21 cellular contexts compared by ENCODE assay signal in the genomic region with DNA sequence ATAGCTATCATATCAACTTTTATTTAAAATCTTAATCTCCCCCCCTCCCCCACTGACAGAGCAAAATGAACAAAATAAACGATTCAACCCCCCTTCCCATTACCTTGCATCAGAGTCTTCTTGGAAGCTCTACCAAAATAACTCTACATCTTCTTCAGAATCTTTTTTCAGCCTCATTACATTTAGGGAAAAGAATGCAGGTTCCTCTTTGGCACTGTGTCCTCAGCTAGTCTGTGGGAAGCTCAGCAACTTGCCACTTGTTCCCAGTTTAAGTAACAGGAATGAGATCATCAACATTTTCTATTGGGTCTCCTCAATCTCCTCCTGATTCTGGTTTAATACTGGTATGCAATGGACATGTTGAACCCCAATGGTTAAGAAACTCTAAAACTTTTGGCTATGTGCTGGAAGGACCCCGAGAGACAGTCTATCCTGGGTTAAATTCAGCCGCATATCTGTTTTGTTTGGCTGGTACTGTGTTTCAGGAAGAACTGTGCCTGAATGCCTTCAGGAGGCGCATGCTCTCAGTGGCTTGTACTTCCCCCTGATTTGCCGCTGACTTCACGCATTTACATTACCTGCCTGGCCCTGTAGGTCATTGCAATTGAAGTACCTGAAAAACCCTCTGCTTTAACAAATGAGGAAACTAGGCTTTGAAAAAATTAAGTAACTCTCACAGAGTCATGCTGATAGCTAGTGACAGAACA.
DNase-seq lines count a peak whose midpoint lies in the region; ATAC-seq and TF ChIP-seq lines count a peak whose summit lies in the region.
"Had no signal": no experiment of that assay in that cellular context is flagged by ENCODE, and none has a peak within 500 bp of the region (broad histone marks: within the 10 kb centered on the region; RNA-seq: fewer than 3 reads in every experiment).

No MANE protein-coding gene starts in this region.

- no peak overlapping the region for H4K8ac ChIP-seq in IMR-90 (ENCODE audit: low read depth in 2 of 2, low read length in 2 of 2)

- H3K79me1 ChIP-seq in IMR-90 (ENCODE audit: low read depth in 1 of 2, low read length in 2 of 2): no peaks in the 10 kb centered on the region

- H3K4ac ChIP-seq in IMR-90 (ENCODE audit: low read depth, low read length): no peak overlapping the region

- dilution Hi-C loops in IMR-90 (cut with HindIII; ENCODE audit: low sequenced_read_pairs, unreplicated experiment): no loop called here

- H3K4me1 ChIP-seq in IMR-90 (ENCODE audit: control insufficient read depth, insufficient read depth, low read length) (peaks cover 1% of the 10 kb centered on the region; the same call in 1 of the 2 replicates), left lung (no peaks in the 10 kb centered on the region)
- H3K4me1 ChIP-seq: adrenal gland had no signal

- in situ Hi-C loops in IMR-90 (cut with MboI; ENCODE audit: low sequenced_read_pairs): no loop called here

- CTCF ChIA-PET in BJ (lab: Yijun Ruan, JAX) (interaction anchor here (1.1 kb wide), 1 partner anchor 10 kb away, joined by 3 read pairs; no protein-coding TSS in a partner anchor), IMR-90 (lab: Yijun Ruan, JAX) (interaction anchor here (1.0 kb wide), 1 partner anchor 24 kb away, joined by 3 read pairs; no protein-coding TSS in a partner anchor)

- TF ChIP-seq POLR2A in IMR-90 (IDR thresholded peaks at IDR 0.05; ENCODE audit: low read depth, low read length): no peak

- H2BK20ac ChIP-seq in IMR-90 (ENCODE audit: low read depth, low read length): no peak overlapping the region

- no peak overlapping the region for H4K91ac ChIP-seq in IMR-90 (ENCODE audit: insufficient read depth, low read depth, low read length)

- no peak overlapping the region for H2AK5ac ChIP-seq in IMR-90 (ENCODE audit: low read depth, low read length)

- H2BK120ac ChIP-seq in IMR-90 (ENCODE audit: low read depth, low read length): no peak overlapping the region

- H3K27ac Mint-ChIP-seq in activated T-helper 2 cell treated with anti-CD3 and anti-CD28 coated beads, Interferon-gamma antibody, Interleukin-2, Interleukin-4, amounts not matched to agents 10 μg/mL and 5 μg/mL and 100 μg/mL, durations not matched to agents 14 hours and 24 hours and 36 hours: no peak overlapping the region
- H3K27ac Mint-ChIP-seq: effector memory CD8-positive, alpha-beta T cell had no signal

- 100% methylated on average over 1 of the region's 6 CpGs; no CpG with 5 or more reads in 1 of the 2 experiments for WGBS in IMR-90 (ENCODE audit: extremely low coverage in 2 of 2, insufficient read length in 1 of 2), 2 experiments

- intact Hi-C loops in IMR-90 (cut with micrococcal nuclease) (no loop called here), left lung (cut with DNase I) (no loop called here)
- intact Hi-C loops in activated T-helper 2 cell treated with anti-CD3 and anti-CD28 coated beads, Interferon-gamma antibody, Interleukin-2, Interleukin-4, amounts not matched to agents 10 μg/mL and 5 μg/mL and 100 μg/mL, durations not matched to agents 14 hours and 24 hours and 36 hours (cut with micrococcal nuclease): no loop called here

- H2AFZ ChIP-seq in IMR-90 (replicated peaks; ENCODE audit: low read length, poor library complexity): no peak overlapping the region

- H3K9me3 Mint-ChIP-seq in activated T-helper 2 cell treated with anti-CD3 and anti-CD28 coated beads, Interferon-gamma antibody, Interleukin-2, Interleukin-4, amounts not matched to agents 10 μg/mL and 5 μg/mL and 100 μg/mL, durations not matched to agents 14 hours and 24 hours and 36 hours: peaks cover 4% of the 10 kb centered on the region
- H3K9me3 Mint-ChIP-seq: effector memory CD8-positive, alpha-beta T cell had no signal

- no peak overlapping the region for H3K4me3 ChIP-seq in BJ (ENCODE audit: low read depth, low read length)
- H3K4me3 ChIP-seq in IMR-90 (ENCODE audit: insufficient read depth, low read depth, low read length): no peak overlapping the region
- no peak overlapping the region for H3K4me3 ChIP-seq in fibroblast of pulmonary artery (replicated peaks; ENCODE audit: low read depth, low read length)
- H3K4me3 ChIP-seq in left lung: no peak overlapping the region
- H3K4me3 ChIP-seq: adrenal gland, psoas muscle had no signal

- H3K4me2 ChIP-seq in IMR-90 (ENCODE audit: low read depth, low read length): no peak overlapping the region

- no peak overlapping the region for H3K14ac ChIP-seq in IMR-90 (replicated peaks; ENCODE audit: low read depth, low read length)

- H3K9me3 ChIP-seq in IMR-90 (ENCODE audit: control insufficient read depth, insufficient read depth, low read length): no peaks in the 10 kb centered on the region
- H3K9me3 ChIP-seq in left lung: no peaks in the 10 kb centered on the region
- H3K9me3 ChIP-seq: adrenal gland, psoas muscle had no signal

- H3K18ac ChIP-seq in IMR-90 (ENCODE audit: low read depth, low read length): no peak overlapping the region

- H2BK15ac ChIP-seq in IMR-90 (ENCODE audit: low read depth, low read length): no peak overlapping the region

- H3K4me1 Mint-ChIP-seq in activated T-helper 2 cell treated with anti-CD3 and anti-CD28 coated beads, Interferon-gamma antibody, Interleukin-2, Interleukin-4, amounts not matched to agents 10 μg/mL and 5 μg/mL and 100 μg/mL, durations not matched to agents 14 hours and 24 hours and 36 hours (ENCODE audit: low read depth): no peaks in the 10 kb centered on the region

- no peak overlapping the region for H4K5ac ChIP-seq in IMR-90 (ENCODE audit: low read depth, low read length)

- TF ChIP-seq CTCF in BJ (IDR thresholded peaks at IDR 0.05; ENCODE audit: insufficient read depth, low read depth, low read length) (no peak), IMR-90 (conservative IDR thresholded peaks at IDR 0.05; ENCODE audit: low read depth, low read length) (no peak), fibroblast of pulmonary artery (IDR thresholded peaks at IDR 0.05; ENCODE audit: low read length, missing control alignments) (no peak), left lung (IDR thresholded peaks at IDR 0.05) (no peak)

- no peaks in the 10 kb centered on the region for H3K9me1 ChIP-seq in IMR-90 (ENCODE audit: insufficient read depth, low read length)

- POLR2A ChIA-PET in BJ (lab: Charles Lee): interaction anchor here (0.7 kb wide), 1 partner anchor 1020 kb away, joined by 3 read pairs; no protein-coding TSS in a partner anchor
- POLR2A ChIA-PET in IMR-90 (lab: Charles Lee; ENCODE audit: unreplicated experiment): no interaction called here

- H3K56ac ChIP-seq in IMR-90 (ENCODE audit: extremely low read depth, insufficient read depth, low read length): no peak overlapping the region

- no peak overlapping the region for H3K23ac ChIP-seq in IMR-90 (ENCODE audit: low read depth, low read length)

- TF ChIP-seq RAD21 in IMR-90 (IDR thresholded peaks at IDR 0.05; ENCODE audit: low read length): no peak

- BruUV-seq in IMR-90 (replicated peaks; lab: Mats Ljungman, UMichigan): no TSS peak

- no peak overlapping the region for H3K9ac ChIP-seq in IMR-90 (ENCODE audit: low read depth, low read length)

- H3K36me3 Mint-ChIP-seq in activated T-helper 2 cell treated with anti-CD3 and anti-CD28 coated beads, Interferon-gamma antibody, Interleukin-2, Interleukin-4, amounts not matched to agents 10 μg/mL and 5 μg/mL and 100 μg/mL, durations not matched to agents 14 hours and 24 hours and 36 hours (ENCODE audit: low read depth): no peaks in the 10 kb centered on the region

- H3K4me3 Mint-ChIP-seq in activated T-helper 2 cell treated with anti-CD3 and anti-CD28 coated beads, Interferon-gamma antibody, Interleukin-2, Interleukin-4, amounts not matched to agents 10 μg/mL and 5 μg/mL and 100 μg/mL, durations not matched to agents 14 hours and 24 hours and 36 hours (ENCODE audit: low read depth): no peak overlapping the region
- H3K4me3 Mint-ChIP-seq: effector memory CD8-positive, alpha-beta T cell had no signal

- H3K36me3 ChIP-seq in BJ (ENCODE audit: control insufficient read depth, insufficient read depth, low read length): no peaks in the 10 kb centered on the region
- H3K36me3 ChIP-seq in IMR-90 (ENCODE audit: control insufficient read depth, insufficient read depth, low read length): no peaks in the 10 kb centered on the region
- no peaks in the 10 kb centered on the region for H3K36me3 ChIP-seq in left lung
- H3K36me3 ChIP-seq: adrenal gland had no signal

- no peak overlapping the region for H3K27ac ChIP-seq in IMR-90 (ENCODE audit: insufficient read depth, low read length)
- no peak overlapping the region for H3K27ac ChIP-seq in left lung
- H3K27ac ChIP-seq: adrenal gland, psoas muscle had no signal

- peak; percentile 65 for DNase-seq in BJ (ENCODE audit: low read depth)
- DNase-seq in IMR-90: peak; percentile 73
- peak; percentile 19 for DNase-seq in fibroblast of pulmonary artery (ENCODE audit: low read depth)
- DNase-seq in left lung: no peak
- DNase-seq in stimulated activated CD4-positive, alpha-beta T cell treated with anti-CD3 and anti-CD28 coated beads, Interleukin-4, amount 100 ng/mL, for 4 hours: no peak
- no peak for DNase-seq in T-helper 2 cell
- no peak for DNase-seq in NCI-H748 (lab: John Stamatoyannopoulos, UW; ENCODE audit: unreplicated experiment)
- DNase-seq in activated T-helper 2 cell treated with anti-CD3 and anti-CD28 coated beads, Interferon-gamma antibody, Interleukin-2, Interleukin-4, amounts not matched to agents 10 μg/mL and 5 μg/mL and 100 μg/mL, durations not matched to agents 14 hours and 24 hours and 36 hours (ENCODE audit: low spot score): no peak
- DNase-seq: activated CD4-positive, alpha-beta T cell treated with anti-CD3 and anti-CD28 coated beads for 4 hours; activated gamma-delta T cell treated with Interleukin-2 at 50 U/mL for 16 hours; adrenal gland; cerebellar nuclear complex; DMS79 treated with DMSO at 0.1 percent for 48 hours; effector memory CD8-positive, alpha-beta T cell; hypothalamus; kidney glomerular epithelial cell; NCI-H1417; NCI-H526; psoas muscle; stimulated activated CD4-positive, alpha-beta T cell treated with anti-CD3 and anti-CD28 coated beads, Interleukin-12 subunit alpha, Interleukin-12 subunit beta, amount 100 ng/mL, for 4 hours; substantia nigra had no signal

- H3K27me3 ChIP-seq in BJ (ENCODE audit: control insufficient read depth, insufficient read depth, low read length) (no peaks in the 10 kb centered on the region), IMR-90 (ENCODE audit: control insufficient read depth, insufficient read depth, low read length) (no peaks in the 10 kb centered on the region), left lung (no peaks in the 10 kb centered on the region)
- H3K27me3 ChIP-seq: adrenal gland had no signal

- ATAC-seq in IMR-90 (ENCODE audit: low read depth) (no peak), left lung (peak; percentile 29)
- ATAC-seq: effector memory CD8-positive, alpha-beta T cell had no signal

- no peak overlapping the region for H2AK9ac ChIP-seq in IMR-90 (replicated peaks; ENCODE audit: low read depth, low read length, poor library complexity)

- peaks cover 11% of the 10 kb centered on the region for H3K27me3 Mint-ChIP-seq in activated T-helper 2 cell treated with anti-CD3 and anti-CD28 coated beads, Interferon-gamma antibody, Interleukin-2, Interleukin-4, amounts not matched to agents 10 μg/mL and 5 μg/mL and 100 μg/mL, durations not matched to agents 14 hours and 24 hours and 36 hours (ENCODE audit: low read depth)

- no peaks in the 10 kb centered on the region for H4K20me1 ChIP-seq in IMR-90 (ENCODE audit: insufficient read depth, low read length)

- H2BK5ac ChIP-seq in IMR-90 (ENCODE audit: low read depth, low read length, poor library complexity, severe bottlenecking): no peak overlapping the region

Comparison
In these comparisons a context has a peak if more than half of its experiments do, and no peak if none do; other contexts are left out.
1. DNase-seq: peak in BJ (single experiment), IMR-90 (single experiment) and fibroblast of pulmonary artery (single experiment); none in left lung (0 of 2), stimulated activated CD4-positive, alpha-beta T cell treated with anti-CD3 and anti-CD28 coated beads, Interleukin-4, amount 100 ng/mL, for 4 hours (0 of 2), T-helper 2 cell (0 of 5), NCI-H748 (single experiment) and activated T-helper 2 cell treated with anti-CD3 and anti-CD28 coated beads, Interferon-gamma antibody, Interleukin-2, Interleukin-4, amounts not matched to agents 10 μg/mL and 5 μg/mL and 100 μg/mL, durations not matched to agents 14 hours and 24 hours and 36 hours (single experiment).